8 cellular contexts compared by ENCODE assay signal in genomic region chr20:33423875-33424274, GRCh38. TPM values are rescaled to one million over a fixed set of nuclear protein-coding genes. Genes with fewer than 3 reads are reported as not detected.
DNase-seq lines count a peak whose midpoint lies in the region; ATAC-seq and TF ChIP-seq lines count a peak whose summit lies in the region.
"Not testable (repeated sequence)": the region's sequence is repeated elsewhere in the genome, so short reads cannot be mapped to it uniquely, and the experiment has no call there.

No MANE protein-coding gene starts in this region.

- H3K27me3 ChIP-seq in GM23248 (replicated peaks; ENCODE audit: insufficient read depth); SJSA1 (replicated peaks); gastroesophageal sphincter; layer of hippocampus (ENCODE audit: control insufficient read depth, insufficient read depth, low read length); psoas muscle (ENCODE audit: insufficient read depth in 3 of 3, low read length in 2 of 3); stomach; tibial nerve: not testable (repeated sequence)

- peak overlapping the region; percentile 85 for H3K27ac Mint-ChIP-seq in chondrocyte (ENCODE audit: unreplicated experiment)

- H3K36me3 Mint-ChIP-seq in chondrocyte (ENCODE audit: low read depth) = not testable (repeated sequence)

- peak overlapping the region; percentile 73 for H3K9ac ChIP-seq in GM23248

- not testable (repeated sequence) for H3K4me3 Mint-ChIP-seq in chondrocyte (ENCODE audit: unreplicated experiment)

- TF ChIP-seq POLR2A in gastroesophageal sphincter (IDR thresholded peaks at IDR 0.05); stomach (IDR thresholded peaks at IDR 0.05); tibial nerve (IDR thresholded peaks at IDR 0.05): not testable (repeated sequence)

- DNase-seq in GM23248; SJSA1 (ENCODE audit: low read depth in 1 of 2, low spot score in 2 of 2); chondrocyte (ENCODE audit: low spot score); stomach; tibial nerve (ENCODE audit: low spot score in 2 of 2): not testable (repeated sequence)
- DNase-seq in psoas muscle = peak in 1 of 2 donors; percentile 67

- H2AFZ ChIP-seq in GM23248 = peak overlapping the region; percentile 86

- intact Hi-C loops in psoas muscle (cut with DNase I); stomach (cut with DNase I; ENCODE audit: low total_unique reads): not testable (repeated sequence)

- in situ Hi-C loops in GM23248 (cut with MboI) = not testable (repeated sequence)

- not testable (repeated sequence) for TF ChIP-seq EP300 in gastroesophageal sphincter (IDR thresholded peaks at IDR 0.05); stomach (IDR thresholded peaks at IDR 0.05); tibial nerve (IDR thresholded peaks at IDR 0.05)

- H3K4me1 Mint-ChIP-seq in chondrocyte (ENCODE audit: low read depth) = peaks cover 26% of the 10 kb centered on the region

- H3F3A ChIP-seq in GM23248 (ENCODE audit: insufficient read depth) = peaks cover 12% of the 10 kb centered on the region; the same call in 1 of the 2 replicates

- not testable (repeated sequence) for TF ChIP-seq CTCF in chondrocyte (IDR thresholded peaks at IDR 0.05); gastroesophageal sphincter (IDR thresholded peaks at IDR 0.05); psoas muscle (IDR thresholded peaks at IDR 0.05); stomach (IDR thresholded peaks at IDR 0.05); tibial nerve (IDR thresholded peaks at IDR 0.05)

- not testable (repeated sequence) for H3K9me2 ChIP-seq in GM23248 (ENCODE audit: insufficient read depth)

- H3K4me3 ChIP-seq in GM23248, SJSA1, gastroesophageal sphincter, psoas muscle, stomach, tibial nerve: not testable (repeated sequence)

- not testable (repeated sequence) for H4K20me1 ChIP-seq in GM23248 (ENCODE audit: insufficient read depth)

- H3K36me3 ChIP-seq in GM23248 (ENCODE audit: low read depth); SJSA1; psoas muscle (ENCODE audit: insufficient read depth in 1 of 2, low read depth in 1 of 2); stomach: not testable (repeated sequence)
- H3K36me3 ChIP-seq in gastroesophageal sphincter (peaks cover 0 to 16% of the 10 kb centered on the region in 2 donors), tibial nerve (peaks cover 0 to 10% (median 0%) of the 10 kb centered on the region in 3 donors)

- not testable (repeated sequence) for ATAC-seq in gastroesophageal sphincter
- peak in 1 of 4 donors; percentile 0 for ATAC-seq in psoas muscle

- peak overlapping the region; percentile 41 for H3K4me2 ChIP-seq in GM23248 (ENCODE audit: unreplicated experiment)

- H3K27me3 Mint-ChIP-seq in chondrocyte (ENCODE audit: low read depth) = not testable (repeated sequence)

- not testable (repeated sequence) for H3K9me3 Mint-ChIP-seq in chondrocyte (ENCODE audit: low read depth)

- H3K79me2 ChIP-seq in GM23248 (ENCODE audit: insufficient read depth) = not testable (repeated sequence)

- H3K9me3 ChIP-seq in GM23248 (ENCODE audit: low read depth); SJSA1 (replicated peaks); gastroesophageal sphincter; psoas muscle; stomach; tibial nerve: not testable (repeated sequence)

- H3K27ac ChIP-seq in GM23248 (peak overlapping the region; percentile 76), SJSA1 (peak overlapping the region; percentile 75; the same call in 1 of the 2 replicates), gastroesophageal sphincter (peak overlapping the region; percentile 19 to 84 (median 70)), layer of hippocampus (ENCODE audit: low read depth, low read length) (peak overlapping the region; percentile 88), psoas muscle (peak overlapping the region; percentile 98), stomach (peak overlapping the region; percentile 43 to 86 (median 76)), tibial nerve (peak overlapping the region in 3 of 4 donors; percentile 68 to 97 (median 83))

- WGBS in GM23248 (ENCODE audit: low coverage in 1 of 2, low lambda C conversion rate in 2 of 2, missing lambda C conversion rate in 2 of 2), 2 experiments = 86 to 89% methylated on average over 11 of the region's 11 CpGs
- 63% methylated on average over 2 of the region's 11 CpGs; no CpG with 5 or more reads in 1 of the 2 donors for WGBS in gastroesophageal sphincter (ENCODE audit: low coverage in 1 of 2), 2 donors
- 40 to 62% (median 44%) methylated on average over 11 of the region's 11 CpGs for WGBS in psoas muscle, 3 donors
- 89 to 93% (median 92%) methylated on average over 11 of the region's 11 CpGs for WGBS in stomach, 5 donors
- 89% methylated on average over 11 of the region's 11 CpGs for whole genome bisulfite sequencing in tibial nerve, 2 donors

- peaks cover 19% of the 10 kb centered on the region for H3K4me1 ChIP-seq in GM23248 (ENCODE audit: insufficient read depth)
- H3K4me1 ChIP-seq in SJSA1 (replicated peaks) = peaks cover 14% of the 10 kb centered on the region
- H3K4me1 ChIP-seq in gastroesophageal sphincter = peaks cover 0 to 19% (median 0%) of the 10 kb centered on the region in 3 donors
- peaks cover 70% of the 10 kb centered on the region for H3K4me1 ChIP-seq in psoas muscle
- H3K4me1 ChIP-seq in stomach = peaks cover 0 to 26% (median 16%) of the 10 kb centered on the region in 4 donors
- peaks cover 0 to 17% (median 10%) of the 10 kb centered on the region in 4 donors for H3K4me1 ChIP-seq in tibial nerve

RNA-seq across cellular contexts. Expression of gene SNTA1, which starts 19.7 kb away (rescaled TPM):
- total RNA-seq in GM23248 (2014; rRNA removed; shearing (Covaris generic)) = 24.2 and 24.5 TPM in 2 replicates
- 10.2 and 11.2 TPM in 2 replicates for polyA plus RNA-seq in GM23248 (2016; fragmentation: Nextera tagmentation; extraction: Ambion mirVana)
- 41.8 and 44.4 TPM in 2 replicates for total RNA-seq in SJSA1 (2014; rRNA removed; shearing (Covaris generic))
- 22.3 to 68.1 TPM (median 63.3 TPM) in 3 replicates for total RNA-seq in chondrocyte
- 10 to 100 TPM; 26.8 to 54.6 (median 51.9) TPM for total RNA-seq in gastroesophageal sphincter
- total RNA-seq in psoas muscle = 100 to 1,000 TPM; 102 to 150 (median 129) TPM
- polyA plus RNA-seq in psoas muscle = 100 to 1,000 TPM in 2 of 3 donors, 10 to 100 TPM in 1; 36.6 to 196 (median 165) TPM
- total RNA-seq in stomach = 10 to 100 TPM in 4 of 5 donors, 1 to 10 TPM in 1; 8.8 to 40.8 (median 27.4) TPM
- polyA plus RNA-seq in stomach = 10 to 100 TPM; 16.0 to 23.5 (median 21.7) TPM
- 100 to 1,000 TPM in 2 of 4 donors, 10 to 100 TPM in 2; 44.1 to 120 (median 95.6) TPM for total RNA-seq in tibial nerve

RNA-seq across cellular contexts. Expression of gene CDK5RAP1, which starts 22.6 kb away (rescaled TPM):
- 18.3 and 19.5 TPM in 2 replicates for total RNA-seq in GM23248 (2014; rRNA removed; shearing (Covaris generic))
- polyA plus RNA-seq in GM23248 (2016; fragmentation: Nextera tagmentation; extraction: Ambion mirVana) = 24.7 and 24.9 TPM in 2 replicates
- total RNA-seq in SJSA1 (2014; rRNA removed; shearing (Covaris generic)) = 35.6 and 41.7 TPM in 2 replicates
- 21.7 to 28.3 TPM (median 26.1 TPM) in 3 replicates for total RNA-seq in chondrocyte
- total RNA-seq in gastroesophageal sphincter = 10 to 100 TPM; 11.6 to 45.0 (median 22.4) TPM
- total RNA-seq in psoas muscle = 10 to 100 TPM; 14.7 to 28.4 (median 22.8) TPM
- polyA plus RNA-seq in psoas muscle = 10 to 100 TPM; 25.8 to 43.3 (median 26.2) TPM
- total RNA-seq in stomach = 10 to 100 TPM; 12.0 to 30.7 (median 14.6) TPM
- polyA plus RNA-seq in stomach = 10 to 100 TPM; 21.7 to 38.7 (median 31.0) TPM
- total RNA-seq in tibial nerve = 10 to 100 TPM; 29.5 to 36.7 (median 32.7) TPM
